22 cellular contexts compared by ENCODE assay signal in the genomic region with DNA sequence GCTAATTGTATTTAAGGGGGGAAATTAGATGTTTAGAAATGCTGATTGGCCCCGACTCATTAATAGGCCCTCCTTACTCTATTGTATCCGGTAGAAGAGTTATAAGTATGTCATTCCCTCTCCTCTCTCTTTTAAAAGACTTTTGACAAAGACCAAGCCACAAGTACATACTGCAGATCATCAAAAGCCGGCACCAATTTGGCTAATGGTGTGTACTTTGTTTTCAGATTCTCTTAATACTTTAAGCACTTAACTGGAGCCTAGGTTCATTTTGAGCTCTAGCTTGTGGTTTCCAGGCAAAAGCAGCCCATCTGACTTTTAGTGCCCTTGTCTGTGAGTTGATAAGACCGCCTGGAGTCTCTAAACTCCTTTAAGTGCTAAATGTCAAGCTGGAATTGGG.
DNase-seq lines count a peak whose midpoint lies in the region; ATAC-seq and TF ChIP-seq lines count a peak whose summit lies in the region.
"Had no signal": no experiment of that assay in that cellular context is flagged by ENCODE, and none has a peak within 500 bp of the region (broad histone marks: within the 10 kb centered on the region; RNA-seq: fewer than 3 reads in every experiment).

No MANE protein-coding gene starts in this region.

- WGBS in mesodermal cell (ENCODE audit: insufficient coverage in 2 of 2), 2 experiments, result 44 to 50% methylated on average over 1 of the region's 4 CpGs
- WGBS in transverse colon (ENCODE audit: low coverage in 1 of 2), 2 donors, result 56 to 61% methylated on average over 2 to 4 of the region's 4 CpGs

- no peaks in the 10 kb centered on the region for H3K4me1 Mint-ChIP-seq in T-helper 17 cell
- H3K4me1 Mint-ChIP-seq: stimulated activated memory B cell treated with anti-CD40 and anti-IgM and Interleukin-4, amounts not matched to agents 10 μg/mL and 1 μg/mL and 100 μg/mL, for 72 hours; T-cell had no signal

- H3K27me3 ChIP-seq in transverse colon, result no peaks in the 10 kb centered on the region
- H3K27me3 ChIP-seq: testis had no signal

- no peak overlapping the region for H3K27ac ChIP-seq in SK-N-MC
- H3K27ac ChIP-seq in mesodermal cell (ENCODE audit: low read depth, low read length, severe bottlenecking), result peak overlapping the region; percentile 82
- H3K27ac ChIP-seq in transverse colon, result no peak overlapping the region
- H3K27ac ChIP-seq: foreskin keratinocyte, testis had no signal

- H3K36me3 ChIP-seq in SK-N-MC (ENCODE audit: insufficient read depth, low read length), result no peaks in the 10 kb centered on the region
- no peaks in the 10 kb centered on the region for H3K36me3 ChIP-seq in mesodermal cell (ENCODE audit: control insufficient read depth, insufficient read depth, low read length)
- no peaks in the 10 kb centered on the region for H3K36me3 ChIP-seq in transverse colon

- no peak for TF ChIP-seq POLR2A in transverse colon (IDR thresholded peaks at IDR 0.05)

- in situ Hi-C loops in transverse colon (cut with MboI; ENCODE audit: low pct_ligation_motif_present in 1 of 4, low pct_unique_long_range_greater_than_20kb in 1 of 4, low sequenced_read_pairs in 3 of 4), result no loop called here

- peaks cover 27% of the 10 kb centered on the region for H3K4me1 ChIP-seq in mesodermal cell (ENCODE audit: control insufficient read depth, insufficient read depth, low read length, poor library complexity, severe bottlenecking)
- no peaks in the 10 kb centered on the region for H3K4me1 ChIP-seq in transverse colon
- H3K4me1 ChIP-seq: foreskin keratinocyte, testis had no signal

- no peak for TF ChIP-seq EP300 in transverse colon (IDR thresholded peaks at IDR 0.05; ENCODE audit: low read depth)

- H3K27me3 Mint-ChIP-seq in T-helper 17 cell, result peaks cover 28% of the 10 kb centered on the region

- H3K4me3 ChIP-seq in SK-N-MC (no peak overlapping the region), mesodermal cell (ENCODE audit: extremely low read depth, insufficient read depth, low read length, poor library complexity, severe bottlenecking) (no peak overlapping the region), transverse colon (no peak overlapping the region)
- H3K4me3 ChIP-seq: testis had no signal

- no peak for TF ChIP-seq CTCF in transverse colon (IDR thresholded peaks at IDR 0.05)

- H3K36me3 Mint-ChIP-seq in T-helper 17 cell (ENCODE audit: low read depth), result peaks cover 2% of the 10 kb centered on the region
- H3K36me3 Mint-ChIP-seq: natural killer cell treated with Interleukin-12 subunit alpha and Interleukin-12 subunit beta and Interleukin-15 and Interleukin-18, amount 100 ng/mL, for 72 hours; stimulated activated memory B cell treated with anti-CD40 and anti-IgM and Interleukin-4, amounts not matched to agents 10 μg/mL and 1 μg/mL and 100 μg/mL, for 72 hours; T-cell had no signal

- ATAC-seq in GM18861 (IDR thresholded peaks at IDR 0.05; ENCODE audit: unreplicated experiment) (no peak), T-helper 17 cell (no peak)
- ATAC-seq: foreskin keratinocyte; natural killer cell treated with Interleukin-12 subunit alpha and Interleukin-12 subunit beta and Interleukin-15 and Interleukin-18, amount 100 ng/mL, for 72 hours; Right ventricle myocardium inferior; stimulated activated memory B cell treated with anti-CD40 and anti-IgM and Interleukin-4, amounts not matched to agents 10 μg/mL and 1 μg/mL and 100 μg/mL, for 72 hours; T-cell had no signal

- H3K27ac Mint-ChIP-seq in T-helper 17 cell, result no peak overlapping the region
- H3K27ac Mint-ChIP-seq: natural killer cell treated with Interleukin-12 subunit alpha and Interleukin-12 subunit beta and Interleukin-15 and Interleukin-18, amount 100 ng/mL, for 72 hours; stimulated activated memory B cell treated with anti-CD40 and anti-IgM and Interleukin-4, amounts not matched to agents 10 μg/mL and 1 μg/mL and 100 μg/mL, for 72 hours; T-cell had no signal

- intact Hi-C loops in transverse colon (cut with DNase I; ENCODE audit: low total_unique reads), result no loop called here

- H3K9me3 ChIP-seq in SK-N-MC (ENCODE audit: low read depth, low read length) (no peaks in the 10 kb centered on the region), mesodermal cell (ENCODE audit: control insufficient read depth, low read length) (peaks cover 3% of the 10 kb centered on the region), transverse colon (no peaks in the 10 kb centered on the region), T-helper 17 cell (ENCODE audit: control insufficient read depth, low read length, poor library complexity, severe bottlenecking) (no peaks in the 10 kb centered on the region)
- H3K9me3 ChIP-seq: testis had no signal

- H3K4me3 Mint-ChIP-seq in T-helper 17 cell, result no peak overlapping the region
- H3K4me3 Mint-ChIP-seq: natural killer cell treated with Interleukin-12 subunit alpha and Interleukin-12 subunit beta and Interleukin-15 and Interleukin-18, amount 100 ng/mL, for 72 hours; stimulated activated memory B cell treated with anti-CD40 and anti-IgM and Interleukin-4, amounts not matched to agents 10 μg/mL and 1 μg/mL and 100 μg/mL, for 72 hours; T-cell had no signal

- no peak overlapping the region for H3K9ac ChIP-seq in SK-N-MC (ENCODE audit: insufficient read length)

- DNase-seq in DMS79 (lab: John Stamatoyannopoulos, UW) (peak; percentile 79), NCI-H1436 (lab: John Stamatoyannopoulos, UW) (peak; percentile 22), SK-N-MC (ENCODE audit: low read depth, low spot score) (peak; percentile 14), NCI-H446 (lab: John Stamatoyannopoulos, UW) (no peak), transverse colon (no peak), T-helper 17 cell (no peak)
- DNase-seq: ACHN; activated gamma-delta T cell; C1 segment of cervical spinal cord; Calu3; foreskin keratinocyte; midbrain; NCI-H146; NCI-H446 treated with DMSO at 0.1 percent for 48 hours; stimulated activated CD4-positive, alpha-beta T cell treated with anti-CD3 and anti-CD28 coated beads, Interleukin-1b, Interleukin-23, amount 100 ng/mL, for 48 hours; T-cell; testis had no signal

Comparison
In these comparisons a context has a peak if more than half of its experiments do, and no peak if none do; other contexts are left out.
1. DNase-seq: peak in DMS79 (single experiment), NCI-H1436 (single experiment) and SK-N-MC (single experiment); none in NCI-H446 (0 of 2), transverse colon (single experiment) and T-helper 17 cell (0 of 3).